8 cellular contexts compared by ENCODE assay signal in the genomic region with DNA sequence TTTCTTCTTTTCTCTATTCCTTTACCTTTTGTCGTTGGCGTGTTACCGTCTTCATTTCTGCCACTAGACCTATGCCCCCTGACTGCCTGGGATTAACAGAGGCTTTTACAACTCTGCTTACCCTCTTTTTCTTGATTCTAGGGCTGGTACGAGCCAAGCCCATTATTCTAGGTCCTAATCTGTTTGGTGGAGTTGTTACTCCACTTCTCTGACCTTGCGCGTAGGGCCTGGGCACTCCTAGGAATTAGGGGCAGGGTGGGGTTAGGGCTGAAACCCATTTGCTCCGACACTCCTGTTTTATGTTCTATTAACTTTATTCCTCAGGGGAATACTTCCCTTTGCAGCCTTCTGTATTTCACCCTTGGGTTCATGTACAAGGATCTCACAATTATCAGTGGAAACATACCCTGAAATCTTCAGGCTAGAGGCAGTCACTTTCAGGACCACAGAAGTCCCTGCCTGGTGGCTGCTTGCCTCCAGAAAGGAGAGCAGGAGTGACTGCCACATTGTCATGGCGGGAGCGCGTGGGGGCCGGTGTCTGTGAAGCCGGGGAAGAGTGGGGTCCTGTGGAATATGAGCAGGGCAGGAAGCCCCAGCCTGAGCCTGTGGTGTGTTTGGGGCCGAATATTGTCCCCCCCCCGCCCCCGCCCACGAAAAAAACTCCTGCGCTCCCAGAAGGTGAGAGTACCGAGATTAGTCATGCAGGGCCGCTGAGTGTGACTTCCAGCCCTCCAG. TPM values are rescaled to one million over a fixed set of nuclear protein-coding genes. Genes with fewer than 3 reads are reported as not detected.
DNase-seq lines count a peak whose midpoint lies in the region; ATAC-seq and TF ChIP-seq lines count a peak whose summit lies in the region.

No MANE protein-coding gene starts in this region.

- H3K27me3 ChIP-seq in MM.1S (replicated peaks; ENCODE audit: insufficient read depth, low read length) (no peaks in the 10 kb centered on the region), neuron (ENCODE audit: insufficient read depth, low read length) (peaks cover 26% of the 10 kb centered on the region)

- H3K9me3 ChIP-seq in MM.1S (replicated peaks; ENCODE audit: insufficient read depth, low read length): no peaks in the 10 kb centered on the region
- no peaks in the 10 kb centered on the region for H3K9me3 ChIP-seq in neuron (ENCODE audit: low read length)

- peak overlapping the region; percentile 57; the same call in 1 of the 2 replicates for H3K9ac ChIP-seq in MM.1S (ENCODE audit: low read length)

- H4K20me1 ChIP-seq in MM.1S (ENCODE audit: insufficient read depth, low read length): no peaks in the 10 kb centered on the region

- H3K36me3 ChIP-seq in MM.1S (replicated peaks; ENCODE audit: insufficient read depth, low read length) (no peaks in the 10 kb centered on the region), neuron (ENCODE audit: insufficient read depth, low read length) (no peaks in the 10 kb centered on the region)

- no peak for DNase-seq in MM.1S
- DNase-seq in epithelial cell of prostate (ENCODE audit: low read depth, low spot score): no peak
- no peak for DNase-seq in NCI-H187 treated with DMSO at 0.1 percent for 48 hours (lab: John Stamatoyannopoulos, UW)
- DNase-seq in H4 (ENCODE audit: low spot score): no peak
- DNase-seq in T-helper 9 cell: no peak

- H3K4me2 ChIP-seq in MM.1S (ENCODE audit: low read depth, low read length): peak overlapping the region; percentile 89; the same call in 1 of the 2 replicates

- 0 out of 2 replicates have a peak, but pooled peaks cover 3% of the 10 kb centered on the region for H3F3A ChIP-seq in MM.1S (ENCODE audit: insufficient read depth, low read length)

- no peak for TF ChIP-seq CTCF in MM.1S (IDR thresholded peaks at IDR 0.05; ENCODE audit: low read length)

- H3K79me2 ChIP-seq in MM.1S (ENCODE audit: low read length): no peaks in the 10 kb centered on the region

- no peaks in the 10 kb centered on the region for H3K9me2 ChIP-seq in MM.1S (replicated peaks; ENCODE audit: insufficient read depth, low read length)

- H3K4me3 ChIP-seq in MM.1S (ENCODE audit: low read length) (peak overlapping the region; percentile 65), neuron (ENCODE audit: low read length) (peak overlapping the region; percentile 46)

- H3K27ac ChIP-seq in MM.1S (ENCODE audit: low read length) (peak overlapping the region; percentile 11; the same call in 1 of the 2 replicates), epithelial cell of prostate (peak overlapping the region; percentile 65)

- H2AFZ ChIP-seq in MM.1S (ENCODE audit: low read length) (peak overlapping the region; percentile 73), neuron (ENCODE audit: low read depth, low read length) (peak overlapping the region; percentile 66)

- peak; percentile 2 for ATAC-seq in GM18502 (IDR thresholded peaks at IDR 0.05; ENCODE audit: poor library complexity, unreplicated experiment)
- no peak for ATAC-seq in GM18870 (IDR thresholded peaks at IDR 0.05; ENCODE audit: unreplicated experiment)

- no peaks in the 10 kb centered on the region for H3K4me1 ChIP-seq in MM.1S (ENCODE audit: low read length)
- peaks cover 4% of the 10 kb centered on the region for H3K4me1 ChIP-seq in neuron (ENCODE audit: insufficient read depth, low read length)

RNA-seq across cellular contexts. Expression of gene SLC37A2, which starts 0.7 kb away (rescaled TPM):
- total RNA-seq in H4 (2014; rRNA removed; shearing (Covaris generic)): 0.80 and 0.95 TPM in 2 replicates

RNA-seq across cellular contexts. Expression of gene TMEM218, which starts 49.1 kb away (rescaled TPM):
- 34.3 and 38.1 TPM in 2 replicates for total RNA-seq in H4 (2014; rRNA removed; shearing (Covaris generic))
